ENCODE assay signal across 8 cellular contexts in genomic region chr15:88878720-88879184, GRCh38. TPM values are rescaled to one million over a fixed set of nuclear protein-coding genes. Genes with fewer than 3 reads are reported as not detected.
DNase-seq lines count a peak whose midpoint lies in the region; ATAC-seq and TF ChIP-seq lines count a peak whose summit lies in the region.

No MANE protein-coding gene starts in this region.

- no peaks in the 10 kb centered on the region for H3K27me3 Mint-ChIP-seq in activated CD4-positive, alpha-beta T cell treated with anti-CD3 and anti-CD28 coated beads, Interleukin-2, amount 10 ng/mL, durations not matched to agents 24 days and 14 days
- H3K27me3 Mint-ChIP-seq in progenitor cell of endocrine pancreas = no peaks in the 10 kb centered on the region

- no peak overlapping the region for H3K27ac Mint-ChIP-seq in activated CD4-positive, alpha-beta T cell treated with anti-CD3 and anti-CD28 coated beads, Interleukin-2, amount 10 ng/mL, durations not matched to agents 24 days and 14 days
- no peak overlapping the region for H3K27ac Mint-ChIP-seq in progenitor cell of endocrine pancreas

- no peaks in the 10 kb centered on the region for H3K9me3 Mint-ChIP-seq in activated CD4-positive, alpha-beta T cell treated with anti-CD3 and anti-CD28 coated beads, Interleukin-2, amount 10 ng/mL, durations not matched to agents 24 days and 14 days
- no peaks in the 10 kb centered on the region for H3K9me3 Mint-ChIP-seq in progenitor cell of endocrine pancreas (ENCODE audit: low read depth)

- TF ChIP-seq CTCF in progenitor cell of endocrine pancreas (IDR thresholded peaks at IDR 0.05; ENCODE audit: unreplicated experiment) (peak; percentile 76), coronary artery (IDR thresholded peaks at IDR 0.05) (no peak)

- no peak overlapping the region for H3K4me3 Mint-ChIP-seq in activated CD4-positive, alpha-beta T cell treated with anti-CD3 and anti-CD28 coated beads, Interleukin-2, amount 10 ng/mL, durations not matched to agents 24 days and 14 days
- H3K4me3 Mint-ChIP-seq in progenitor cell of endocrine pancreas (ENCODE audit: low read depth) = no peak overlapping the region

- ATAC-seq in GM19452 (IDR thresholded peaks at IDR 0.05; ENCODE audit: unreplicated experiment) = peak; percentile 74
- ATAC-seq in HG02970 (IDR thresholded peaks at IDR 0.05; ENCODE audit: low FRiP score, unreplicated experiment) = no peak

- H3K27ac ChIP-seq in coronary artery = no peak overlapping the region

- intact Hi-C loops in activated CD4-positive, alpha-beta T cell treated with anti-CD3 and anti-CD28 coated beads, Interleukin-2, amount 10 ng/mL, durations not matched to agents 24 days and 14 days (cut with micrococcal nuclease) = no loop called here

- peak; percentile 87 for DNase-seq in D341Med (ENCODE audit: low spot score)
- DNase-seq in NCI-H2107 (lab: John Stamatoyannopoulos, UW) = peak; percentile 27
- DNase-seq in activated CD4-positive, alpha-beta T cell treated with anti-CD3 and anti-CD28 coated beads, Interleukin-2, amount 10 ng/mL, durations not matched to agents 24 days and 14 days = peak; percentile 79
- peak; percentile 27 for DNase-seq in fibroblast of gingiva (ENCODE audit: low read depth)
- peak; percentile 47 for DNase-seq in progenitor cell of endocrine pancreas (ENCODE audit: low spot score, unreplicated experiment)
- DNase-seq in coronary artery (ENCODE audit: low spot score) = no peak

- H3K4me1 Mint-ChIP-seq in activated CD4-positive, alpha-beta T cell treated with anti-CD3 and anti-CD28 coated beads, Interleukin-2, amount 10 ng/mL, durations not matched to agents 24 days and 14 days = no peaks in the 10 kb centered on the region
- H3K4me1 Mint-ChIP-seq in progenitor cell of endocrine pancreas (ENCODE audit: low read depth) = no peaks in the 10 kb centered on the region

- H3K36me3 Mint-ChIP-seq in activated CD4-positive, alpha-beta T cell treated with anti-CD3 and anti-CD28 coated beads, Interleukin-2, amount 10 ng/mL, durations not matched to agents 24 days and 14 days (ENCODE audit: low read depth) = peaks cover 33% of the 10 kb centered on the region
- H3K36me3 Mint-ChIP-seq in progenitor cell of endocrine pancreas (ENCODE audit: insufficient read depth) = no peaks in the 10 kb centered on the region

- H3K4me3 ChIP-seq in coronary artery = no peak overlapping the region

RNA-seq across cellular contexts. Expression of gene HAPLN3, which starts 16.6 kb away (rescaled TPM):
- total RNA-seq in activated CD4-positive, alpha-beta T cell treated with anti-CD3 and anti-CD28 coated beads, Interleukin-2, amount 10 ng/mL, durations not matched to agents 24 days and 14 days = 76.6 and 77.0 TPM in 2 replicates
- 6.2 and 8.4 TPM in 2 replicates for total RNA-seq in progenitor cell of endocrine pancreas

RNA-seq across cellular contexts. Expression of gene MFGE8, which starts 34.4 kb away (rescaled TPM):
- total RNA-seq in activated CD4-positive, alpha-beta T cell treated with anti-CD3 and anti-CD28 coated beads, Interleukin-2, amount 10 ng/mL, durations not matched to agents 24 days and 14 days = 7.3 and 10.6 TPM in 2 replicates
- 297 and 309 TPM in 2 replicates for total RNA-seq in progenitor cell of endocrine pancreas

Comparison
In these comparisons a context has a peak if more than half of its experiments do, and no peak if none do; other contexts are left out.
1. RNA of gene MFGE8, which starts 34.4 kb away (total RNA-seq): 297 to 309 TPM in progenitor cell of endocrine pancreas; 7.3 to 10.6 TPM in activated CD4-positive, alpha-beta T cell treated with anti-CD3 and anti-CD28 coated beads, Interleukin-2, amount 10 ng/mL, durations not matched to agents 24 days and 14 days; every median in the first group is over 10 times any median in the second.